8 cellular contexts compared by ENCODE assay signal in the genomic region with DNA sequence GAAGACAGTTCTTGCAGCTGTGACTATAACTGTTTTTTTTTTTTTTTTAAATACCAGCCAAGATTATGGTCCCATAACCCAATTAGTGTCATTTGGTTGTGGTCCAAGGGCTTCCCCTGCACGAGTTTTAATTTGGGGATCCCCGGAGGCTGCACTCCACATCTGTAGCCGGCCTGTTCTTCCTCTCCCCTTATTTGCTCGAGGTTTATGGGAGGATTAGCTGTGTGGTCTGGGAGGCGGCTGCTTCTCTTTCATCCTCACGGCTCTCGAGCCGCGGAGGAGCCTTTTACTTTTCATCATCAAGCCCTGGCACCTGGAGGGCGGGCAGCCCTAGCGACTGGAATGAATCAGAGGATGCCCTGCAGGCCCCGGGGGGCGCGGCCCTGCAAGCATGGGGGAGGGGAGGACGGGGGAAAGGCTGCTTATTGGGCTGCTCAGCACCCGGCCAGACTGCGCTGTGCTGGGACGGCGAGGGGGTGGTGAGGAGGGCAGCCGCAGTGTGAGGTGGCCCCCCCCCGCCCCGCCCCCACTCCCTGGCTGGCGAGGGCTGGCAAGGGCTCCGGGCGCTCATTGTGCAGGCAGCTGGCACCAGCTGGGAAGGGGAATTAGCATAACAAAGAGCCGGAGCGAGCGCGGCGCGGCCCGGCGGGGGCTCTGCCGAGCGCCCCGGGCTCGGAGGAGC. TPM values are rescaled to one million over a fixed set of nuclear protein-coding genes. Genes with fewer than 3 reads are reported as not detected.
DNase-seq lines count a peak whose midpoint lies in the region; ATAC-seq and TF ChIP-seq lines count a peak whose summit lies in the region.

No MANE protein-coding gene starts in this region.

- H3K36me3 ChIP-seq in adipocyte (ENCODE audit: control insufficient read depth, insufficient read depth, low read length, severe bottlenecking), result no peaks in the 10 kb centered on the region
- H3K36me3 ChIP-seq in right atrium auricular region, result no peaks in the 10 kb centered on the region
- H3K36me3 ChIP-seq in psoas muscle (ENCODE audit: insufficient read depth in 1 of 2, low read depth in 1 of 2), result no peaks in the 10 kb centered on the region

- peak; percentile 43 for ATAC-seq in GM19463 (IDR thresholded peaks at IDR 0.05; ENCODE audit: unreplicated experiment)
- peak; percentile 35 to 64 (median 43) for ATAC-seq in psoas muscle
- ATAC-seq in HG03095 (IDR thresholded peaks at IDR 0.05; ENCODE audit: unreplicated experiment), result no peak

- peaks cover 32% of the 10 kb centered on the region for H3K27me3 ChIP-seq in adipocyte (replicated peaks; ENCODE audit: control insufficient read depth, insufficient read depth, low read length)
- no peaks in the 10 kb centered on the region for H3K27me3 ChIP-seq in right atrium auricular region
- H3K27me3 ChIP-seq in psoas muscle (ENCODE audit: insufficient read depth in 3 of 3, low read length in 2 of 3), result peaks cover 0 to 36% (median 3%) of the 10 kb centered on the region in 3 donors

- peak overlapping the region in 1 of 2 donors; percentile 32 for H3K27ac ChIP-seq in right atrium auricular region
- H3K27ac ChIP-seq in psoas muscle, result no peak overlapping the region

- WGBS in psoas muscle, 3 donors, result 1% methylated on average over 32 to 37 of the region's 37 CpGs

- H3K9ac ChIP-seq in adipocyte (ENCODE audit: low read length), result peak overlapping the region; percentile 48

- H3K4me1 ChIP-seq in adipocyte (ENCODE audit: control insufficient read depth, insufficient read depth, low read length) (peaks cover 3% of the 10 kb centered on the region), right atrium auricular region (peaks cover 0 to 28% of the 10 kb centered on the region in 2 donors), psoas muscle (no peaks in the 10 kb centered on the region)

- DNase-seq in ACHN (peak; percentile 97), NCI-H2227 (lab: John Stamatoyannopoulos, UW; ENCODE audit: unreplicated experiment) (peak; percentile 91), adipocyte (ENCODE audit: low read depth) (peak; percentile 67), right atrium auricular region (ENCODE audit: low spot score) (no peak), psoas muscle (peak in 1 of 2 donors; percentile 34), GF-D8 (lab: John Stamatoyannopoulos, UW) (no peak)

- H3K9me3 ChIP-seq in adipocyte (ENCODE audit: control insufficient read depth, low read length) (no peaks in the 10 kb centered on the region), right atrium auricular region (no peaks in the 10 kb centered on the region), psoas muscle (no peaks in the 10 kb centered on the region)

- H3K4me3 ChIP-seq in adipocyte (ENCODE audit: low read length) (peak overlapping the region; percentile 76), right atrium auricular region (peak overlapping the region; percentile 38 to 58), psoas muscle (peak overlapping the region; percentile 67)

- in situ Hi-C loops in ACHN (cut with HindIII; ENCODE audit: low pct_ligation_motif_present, low pct_unique_long_range_greater_than_20kb, low sequenced_read_pairs), result no loop called here

- no peak for TF ChIP-seq CTCF in right atrium auricular region (IDR thresholded peaks at IDR 0.05)
- TF ChIP-seq CTCF in psoas muscle (IDR thresholded peaks at IDR 0.05), result no peak

- intact Hi-C loops in psoas muscle (cut with DNase I), result no loop called here

RNA-seq across cellular contexts. Expression of gene SERTAD4, which starts 18.5 kb away (rescaled TPM):
- total RNA-seq in right atrium auricular region, result 1 to 10 TPM; 4.2 to 6.5 TPM
- total RNA-seq in psoas muscle, result 1 to 10 TPM in 1 of 4 donors, under 1 TPM in 3; 0.17 to 1.3 (median 0.36) TPM
- under 1 TPM; 0.12 to 0.25 (median 0.18) TPM for polyA plus RNA-seq in psoas muscle

Comparison
In these comparisons a context has a peak if more than half of its experiments do, and no peak if none do; other contexts are left out.
1. DNase-seq: peak in ACHN (single experiment), NCI-H2227 (single experiment) and adipocyte (single experiment); none in right atrium auricular region (single experiment) and GF-D8 (single experiment).
2. Peak in every context shown above with its lines, with median percentiles within 50 percentile points of each other: H3K4me3 ChIP-seq.